ENCODE assay signal across 33 cellular contexts in the genomic region with DNA sequence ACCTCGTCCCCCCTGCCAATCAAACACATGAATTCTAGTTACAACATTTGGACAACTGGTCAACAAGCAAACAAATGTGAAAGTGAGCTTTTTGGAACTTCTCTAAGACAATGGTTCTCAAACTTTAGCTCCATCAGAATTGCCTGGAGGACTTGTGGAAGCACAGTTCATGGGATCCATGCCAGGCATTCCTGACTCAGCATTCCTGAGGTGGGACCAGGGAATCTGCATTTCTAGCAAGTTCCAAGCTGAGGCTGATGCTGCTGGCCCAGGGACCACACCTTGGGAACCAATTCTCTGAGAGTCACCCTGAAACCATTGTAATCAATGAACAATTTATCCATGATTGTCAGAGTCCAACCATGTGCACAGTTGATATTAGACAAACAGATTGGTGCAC.
"Had no signal": no experiment of that assay in that cellular context is flagged by ENCODE, and none has a peak within 500 bp of the region (broad histone marks: within the 10 kb centered on the region; RNA-seq: fewer than 3 reads in every experiment).

No MANE protein-coding gene starts in this region.

- H3K9me3 ChIP-seq: body of pancreas, colonic mucosa, gastroesophageal sphincter had no signal

- FAIRE-seq: astrocyte, endometrium, endothelial cell of umbilical vein had no signal

- ATAC-seq: activated naive CD4-positive, alpha-beta T cell treated with anti-CD3 and anti-CD28 coated beads, Interleukin-2, amount 50 U/mL, for 72 hours; activated T-cell treated with anti-CD3 and anti-CD28 coated beads, Interleukin-2, amount 50 U/mL, for 72 hours; body of pancreas; gastroesophageal sphincter; heart right ventricle; WTC11 had no signal

- H3K4me1 ChIP-seq: colonic mucosa, esophagus squamous epithelium, gastroesophageal sphincter, heart right ventricle had no signal

- H3K36me3 ChIP-seq: cardiac muscle cell, colonic mucosa, esophagus squamous epithelium, gastroesophageal sphincter, heart right ventricle had no signal

- H3K4me3 ChIP-seq: body of pancreas, cardiac muscle cell, colonic mucosa, esophagus squamous epithelium, gastroesophageal sphincter, heart right ventricle had no signal

- H3K27ac ChIP-seq: body of pancreas, cardiac muscle cell, colonic mucosa, epithelial cell of prostate, esophagus squamous epithelium, gastroesophageal sphincter, heart right ventricle, VCaP had no signal

- DNase-seq: activated CD4-positive, alpha-beta memory T cell treated with anti-CD3 and anti-CD28 coated beads, Interleukin-2, amount 10 ng/mL, durations not matched to agents 7 days and 5 days; activated CD4-positive, alpha-beta T cell treated with anti-CD3 and anti-CD28 coated beads for 1 hour; activated CD4-positive, alpha-beta T cell treated with anti-CD3 and anti-CD28 coated beads for 4 hours; activated CD4-positive, alpha-beta T cell treated with anti-CD3 and anti-CD28 coated beads, Interleukin-2, amount 10 ng/mL, durations not matched to agents 7 days and 5 days; activated CD4-positive, alpha-beta T cell treated with anti-CD3 and anti-CD28 coated beads, Interleukin-2, amount 50 U/mL, for 4 hours; activated CD8-positive, alpha-beta memory T cell treated with anti-CD3 and anti-CD28 coated beads, Interleukin-2, amount 50 U/mL, for 48 hours; activated gamma-delta T cell; activated naive CD4-positive, alpha-beta T cell; activated naive CD4-positive, alpha-beta T cell treated with anti-CD3 and anti-CD28 coated beads, Interleukin-2, amount 10 ng/mL, durations not matched to agents 7 days and 5 days; activated naive CD8-positive, alpha-beta T cell treated with anti-CD3 and anti-CD28 coated beads, Interleukin-2, amount 10 ng/mL, durations not matched to agents 7 days and 5 days; activated T-cell treated with anti-CD3 and anti-CD28 coated beads for 4 hours; activated T-cell treated with anti-CD3 and anti-CD28 coated beads, Interleukin-2, amount 50 U/mL, for 24 hours; activated T-cell treated with anti-CD3 and anti-CD28 coated beads, Interleukin-2, amount 50 U/mL, for 72 hours; amniotic stem cell; anterior cingulate cortex; body of pancreas; central memory CD4-positive, alpha-beta T cell; cerebellar nuclear complex; colonic mucosa; effector CD8-positive, alpha-beta T cell; esophagus squamous epithelium; foreskin melanocyte; heart right ventricle; T-helper 2 cell had no signal

- H3K27me3 ChIP-seq: body of pancreas, cardiac muscle cell, colonic mucosa, esophagus squamous epithelium, gastroesophageal sphincter, heart right ventricle had no signal
